In the genomic region with DNA sequence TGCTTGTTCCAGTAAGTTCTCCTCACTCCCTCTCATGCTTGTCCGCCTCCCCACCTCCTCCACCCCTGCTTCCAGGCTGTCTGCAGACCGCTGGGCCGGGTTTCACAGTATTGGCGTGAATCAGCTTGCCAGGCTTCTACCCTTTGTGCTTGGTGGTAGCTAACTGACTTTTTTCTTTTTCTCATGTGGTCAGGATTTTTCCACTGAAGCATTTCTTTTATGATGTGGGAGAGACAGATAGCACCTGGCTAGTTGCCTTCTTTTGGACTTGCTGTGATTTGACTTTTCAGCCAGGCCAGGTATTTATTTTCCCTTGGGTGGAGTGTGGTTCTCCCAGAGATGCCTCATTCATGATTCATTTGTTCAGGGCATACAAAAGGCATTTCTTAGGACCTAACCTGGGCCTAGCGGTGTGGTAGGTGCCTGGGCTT, we compare ENCODE assay signal across 9 cellular contexts.
DNase-seq lines count a peak whose midpoint lies in the region; ATAC-seq and TF ChIP-seq lines count a peak whose summit lies in the region.
"Had no signal": no experiment of that assay in that cellular context is flagged by ENCODE, and none has a peak within 500 bp of the region (broad histone marks: within the 10 kb centered on the region; RNA-seq: fewer than 3 reads in every experiment).

No MANE protein-coding gene starts in this region.

- peaks cover 3% of the 10 kb centered on the region; the same call in 1 of the 2 replicates for H3K4me1 ChIP-seq in IMR-90 (ENCODE audit: control insufficient read depth, insufficient read depth, low read length)

- H3K9me1 ChIP-seq in IMR-90 (ENCODE audit: insufficient read depth, low read length): no peaks in the 10 kb centered on the region

- peak overlapping the region; percentile 90 for H3K27ac Mint-ChIP-seq in stimulated activated memory B cell treated with anti-CD40 and anti-IgM and Interleukin-4, amounts not matched to agents 10 μg/mL and 1 μg/mL and 100 μg/mL, for 72 hours
- H3K27ac Mint-ChIP-seq in progenitor cell of endocrine pancreas: no peak overlapping the region

- no peak for ATAC-seq in IMR-90 (ENCODE audit: low read depth)
- ATAC-seq in stimulated activated memory B cell treated with anti-CD40 and anti-IgM and Interleukin-4, amounts not matched to agents 10 μg/mL and 1 μg/mL and 100 μg/mL, for 72 hours: peak; percentile 43
- no peak for ATAC-seq in HG02759 (IDR thresholded peaks at IDR 0.05; ENCODE audit: unreplicated experiment)

- H4K20me1 ChIP-seq in IMR-90 (ENCODE audit: insufficient read depth, low read length): no peaks in the 10 kb centered on the region

- in situ Hi-C loops in IMR-90 (cut with MboI; ENCODE audit: low sequenced_read_pairs): no loop called here

- no peaks in the 10 kb centered on the region for H3K9me3 Mint-ChIP-seq in stimulated activated memory B cell treated with anti-CD40 and anti-IgM and Interleukin-4, amounts not matched to agents 10 μg/mL and 1 μg/mL and 100 μg/mL, for 72 hours
- no peaks in the 10 kb centered on the region for H3K9me3 Mint-ChIP-seq in progenitor cell of endocrine pancreas (ENCODE audit: low read depth)

- TF ChIP-seq CTCF in IMR-90 (conservative IDR thresholded peaks at IDR 0.05; ENCODE audit: low read depth, low read length) (no peak), kidney epithelial cell (IDR thresholded peaks at IDR 0.05; ENCODE audit: insufficient read depth, low read length, poor library complexity, severe bottlenecking) (no peak), progenitor cell of endocrine pancreas (IDR thresholded peaks at IDR 0.05; ENCODE audit: unreplicated experiment) (no peak)

- H3K4me3 Mint-ChIP-seq in stimulated activated memory B cell treated with anti-CD40 and anti-IgM and Interleukin-4, amounts not matched to agents 10 μg/mL and 1 μg/mL and 100 μg/mL, for 72 hours: no peak overlapping the region
- H3K4me3 Mint-ChIP-seq in progenitor cell of endocrine pancreas (ENCODE audit: low read depth): no peak overlapping the region

- H4K8ac ChIP-seq in IMR-90 (ENCODE audit: low read depth in 2 of 2, low read length in 2 of 2): no peak overlapping the region

- H3K23ac ChIP-seq in IMR-90 (ENCODE audit: low read depth, low read length): no peak overlapping the region

- no peak overlapping the region for H2BK20ac ChIP-seq in IMR-90 (ENCODE audit: low read depth, low read length)

- no peak overlapping the region for H3K18ac ChIP-seq in IMR-90 (ENCODE audit: low read depth, low read length)

- intact Hi-C loops in IMR-90 (cut with micrococcal nuclease): no loop called here

- no peaks in the 10 kb centered on the region for H3K27me3 Mint-ChIP-seq in stimulated activated memory B cell treated with anti-CD40 and anti-IgM and Interleukin-4, amounts not matched to agents 10 μg/mL and 1 μg/mL and 100 μg/mL, for 72 hours
- no peaks in the 10 kb centered on the region for H3K27me3 Mint-ChIP-seq in progenitor cell of endocrine pancreas

- H2BK15ac ChIP-seq in IMR-90 (ENCODE audit: low read depth, low read length): no peak overlapping the region

- no peak overlapping the region for H3K9ac ChIP-seq in IMR-90 (ENCODE audit: low read depth, low read length)

- H3K4me3 ChIP-seq in IMR-90 (ENCODE audit: insufficient read depth, low read depth, low read length): no peak overlapping the region
- no peak overlapping the region for H3K4me3 ChIP-seq in kidney epithelial cell (ENCODE audit: low read depth, low read length)

- no peak overlapping the region for H3K4me2 ChIP-seq in IMR-90 (ENCODE audit: low read depth, low read length)

- no peak overlapping the region for H4K91ac ChIP-seq in IMR-90 (ENCODE audit: insufficient read depth, low read depth, low read length)

- no peak overlapping the region for H2BK5ac ChIP-seq in IMR-90 (ENCODE audit: low read depth, low read length, poor library complexity, severe bottlenecking)

- DNase-seq in IMR-90 (peak; percentile 22), amniotic epithelial cell (ENCODE audit: low read depth) (peak; percentile 63), kidney epithelial cell (ENCODE audit: low read depth) (peak; percentile 84), progenitor cell of endocrine pancreas (ENCODE audit: low spot score, unreplicated experiment) (no peak)
- DNase-seq in activated CD4-positive, CD25-positive, alpha-beta regulatory T cell (lab: John Stamatoyannopoulos, UW): no peak
- DNase-seq: SHP77; stimulated activated CD4-positive, alpha-beta T cell treated with anti-CD3 and anti-CD28 coated beads, Interleukin-15, amount 100 ng/mL, for 24 hours had no signal

- dilution Hi-C loops in IMR-90 (cut with HindIII; ENCODE audit: low sequenced_read_pairs, unreplicated experiment): no loop called here

- POLR2A ChIA-PET in IMR-90 (lab: Charles Lee; ENCODE audit: unreplicated experiment): no interaction called here

- no peak overlapping the region for H2AK5ac ChIP-seq in IMR-90 (ENCODE audit: low read depth, low read length)

- H4K5ac ChIP-seq in IMR-90 (ENCODE audit: low read depth, low read length): no peak overlapping the region

- H3K36me3 Mint-ChIP-seq in stimulated activated memory B cell treated with anti-CD40 and anti-IgM and Interleukin-4, amounts not matched to agents 10 μg/mL and 1 μg/mL and 100 μg/mL, for 72 hours: peaks cover 45% of the 10 kb centered on the region
- peaks cover 12% of the 10 kb centered on the region for H3K36me3 Mint-ChIP-seq in progenitor cell of endocrine pancreas (ENCODE audit: insufficient read depth)

- peaks cover 82% of the 10 kb centered on the region for H3K4me1 Mint-ChIP-seq in stimulated activated memory B cell treated with anti-CD40 and anti-IgM and Interleukin-4, amounts not matched to agents 10 μg/mL and 1 μg/mL and 100 μg/mL, for 72 hours
- H3K4me1 Mint-ChIP-seq in progenitor cell of endocrine pancreas (ENCODE audit: low read depth): peaks cover 3% of the 10 kb centered on the region

- H3K27ac ChIP-seq in IMR-90 (ENCODE audit: insufficient read depth, low read length): no peak overlapping the region

- no peak overlapping the region for H2AFZ ChIP-seq in IMR-90 (replicated peaks; ENCODE audit: low read length, poor library complexity)

- H3K14ac ChIP-seq in IMR-90 (replicated peaks; ENCODE audit: low read depth, low read length): no peak overlapping the region

- no peak overlapping the region for H2BK120ac ChIP-seq in IMR-90 (ENCODE audit: low read depth, low read length)

- H2AK9ac ChIP-seq in IMR-90 (replicated peaks; ENCODE audit: low read depth, low read length, poor library complexity): peak overlapping the region; percentile 58

- BruUV-seq in IMR-90 (replicated peaks; lab: Mats Ljungman, UMichigan): no TSS peak

- WGBS in IMR-90 (ENCODE audit: extremely low coverage in 2 of 2, insufficient read length in 1 of 2), 2 experiments: no CpG with 5 or more reads among the region's 5 CpGs

- no peaks in the 10 kb centered on the region for H3K9me3 ChIP-seq in IMR-90 (ENCODE audit: control insufficient read depth, insufficient read depth, low read length)

- TF ChIP-seq RAD21 in IMR-90 (IDR thresholded peaks at IDR 0.05; ENCODE audit: low read length): no peak

- TF ChIP-seq POLR2A in IMR-90 (IDR thresholded peaks at IDR 0.05; ENCODE audit: low read depth, low read length): no peak

- no peak overlapping the region for H3K4ac ChIP-seq in IMR-90 (ENCODE audit: low read depth, low read length)

- H3K56ac ChIP-seq in IMR-90 (ENCODE audit: extremely low read depth, insufficient read depth, low read length): no peak overlapping the region

- H3K79me1 ChIP-seq in IMR-90 (ENCODE audit: low read depth in 1 of 2, low read length in 2 of 2): no peaks in the 10 kb centered on the region

- H3K36me3 ChIP-seq in IMR-90 (ENCODE audit: control insufficient read depth, insufficient read depth, low read length): no peaks in the 10 kb centered on the region
- H3K36me3 ChIP-seq in kidney epithelial cell (ENCODE audit: control insufficient read depth, insufficient read depth, low read length): no peaks in the 10 kb centered on the region

- CTCF ChIA-PET in IMR-90 (lab: Yijun Ruan, JAX): no interaction called here

- H3K27me3 ChIP-seq in IMR-90 (ENCODE audit: control insufficient read depth, insufficient read depth, low read length) (no peaks in the 10 kb centered on the region), kidney epithelial cell (ENCODE audit: control insufficient read depth, insufficient read depth, low read length) (no peaks in the 10 kb centered on the region)

TF ChIP-seq in IMR-90, 13 proteins besides CTCF, POLR2A, EP300 and RAD21 (continues in another document):
- no peak for TF ChIP-seq FOS (IDR thresholded peaks at IDR 0.05; ENCODE audit: low read depth, low read length)
- TF ChIP-seq BHLHE40 (IDR thresholded peaks at IDR 0.05; ENCODE audit: low read depth, low read length): no peak
- TF ChIP-seq RFX5 (IDR thresholded peaks at IDR 0.05; ENCODE audit: low read depth, low read length): no peak
- TF ChIP-seq SMC3 (IDR thresholded peaks at IDR 0.05; ENCODE audit: low read depth, low read length): no peak
- no peak for TF ChIP-seq MAZ (IDR thresholded peaks at IDR 0.05; ENCODE audit: borderline replicate concordance, low read depth, low read length)
- TF ChIP-seq RCOR1 (IDR thresholded peaks at IDR 0.05; ENCODE audit: insufficient replicate concordance, low read length): no peak
- no peak for TF ChIP-seq MXI1 (IDR thresholded peaks at IDR 0.05; ENCODE audit: borderline replicate concordance, low read depth, low read length)
- TF ChIP-seq, protein P1, sequence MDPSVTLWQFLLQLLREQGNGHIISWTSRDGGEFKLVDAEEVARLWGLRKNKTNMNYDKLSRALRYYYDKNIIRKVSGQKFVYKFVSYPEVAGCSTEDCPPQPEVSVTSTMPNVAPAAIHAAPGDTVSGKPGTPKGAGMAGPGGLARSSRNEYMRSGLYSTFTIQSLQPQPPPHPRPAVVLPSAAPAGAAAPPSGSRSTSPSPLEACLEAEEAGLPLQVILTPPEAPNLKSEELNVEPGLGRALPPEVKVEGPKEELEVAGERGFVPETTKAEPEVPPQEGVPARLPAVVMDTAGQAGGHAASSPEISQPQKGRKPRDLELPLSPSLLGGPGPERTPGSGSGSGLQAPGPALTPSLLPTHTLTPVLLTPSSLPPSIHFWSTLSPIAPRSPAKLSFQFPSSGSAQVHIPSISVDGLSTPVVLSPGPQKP (IDR thresholded peaks at IDR 0.05; ENCODE audit: borderline replicate concordance, low read depth, low read length): no peak
- TF ChIP-seq CEBPB (IDR thresholded peaks at IDR 0.05; ENCODE audit: low read depth, low read length): no peak
- TF ChIP-seq, protein P2, sequence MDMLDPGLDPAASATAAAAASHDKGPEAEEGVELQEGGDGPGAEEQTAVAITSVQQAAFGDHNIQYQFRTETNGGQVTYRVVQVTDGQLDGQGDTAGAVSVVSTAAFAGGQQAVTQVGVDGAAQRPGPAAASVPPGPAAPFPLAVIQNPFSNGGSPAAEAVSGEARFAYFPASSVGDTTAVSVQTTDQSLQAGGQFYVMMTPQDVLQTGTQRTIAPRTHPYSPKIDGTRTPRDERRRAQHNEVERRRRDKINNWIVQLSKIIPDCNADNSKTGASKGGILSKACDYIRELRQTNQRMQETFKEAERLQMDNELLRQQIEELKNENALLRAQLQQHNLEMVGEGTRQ (IDR thresholded peaks at IDR 0.05; ENCODE audit: low read depth, low read length): no peak
- no peak for TF ChIP-seq MAFK (IDR thresholded peaks at IDR 0.05; ENCODE audit: low read depth, low read length)
- TF ChIP-seq CHD1 (IDR thresholded peaks at IDR 0.05; ENCODE audit: low read depth, low read length): no peak

Comparison
In these comparisons a context has a peak if more than half of its experiments do, and no peak if none do; other contexts are left out.
1. DNase-seq: peak in IMR-90 (single experiment), amniotic epithelial cell (single experiment) and kidney epithelial cell (single experiment); none in activated CD4-positive, CD25-positive, alpha-beta regulatory T cell (0 of 4) and progenitor cell of endocrine pancreas (single experiment).